ENCODE assay signal across 17 cellular contexts in genomic region chr11:96101146-96101545, GRCh38.
A peak's percentile ranks its signal among the peaks of the same experiment; 100 is the strongest.
DNase-seq lines count a peak whose midpoint lies in the region; ATAC-seq, FAIRE-seq and TF ChIP-seq lines count a peak whose summit lies in the region.
"Had no signal": no experiment of that assay in that cellular context is flagged by ENCODE, and none has a peak within 500 bp of the region (broad histone marks: within the 10 kb centered on the region; RNA-seq: fewer than 3 reads in every experiment).

No MANE protein-coding gene starts in this region.

- H3K36me3 Mint-ChIP-seq in astrocyte (ENCODE audit: low read depth, unreplicated experiment): peaks cover 2% of the 10 kb centered on the region
- peaks cover 0 to 7% (median 7%) of the 10 kb centered on the region in 3 donors for H3K36me3 Mint-ChIP-seq in CD8-positive, alpha-beta memory T cell

- H3K4me2 ChIP-seq in astrocyte (ENCODE audit: low read length): no peak overlapping the region
- H3K4me2 ChIP-seq in trophoblast cell (ENCODE audit: low read length): no peak overlapping the region

- H3K9me3 ChIP-seq in astrocyte (ENCODE audit: insufficient read depth, low read depth, low read length) (no peaks in the 10 kb centered on the region), trophoblast cell (ENCODE audit: insufficient read depth, low read depth, low read length) (no peaks in the 10 kb centered on the region), heart left ventricle (no peaks in the 10 kb centered on the region)
- H3K9me3 ChIP-seq in CD8-positive, alpha-beta memory T cell (ENCODE audit: low read length): no peaks in the 10 kb centered on the region

- H3K4me3 ChIP-seq in astrocyte (ENCODE audit: insufficient read depth, low read depth, low read length) (no peak overlapping the region), trophoblast cell (ENCODE audit: low read depth, low read length) (no peak overlapping the region), heart left ventricle (no peak overlapping the region)
- H3K4me3 ChIP-seq in CD8-positive, alpha-beta memory T cell (ENCODE audit: low read length): no peak overlapping the region
- H3K4me3 ChIP-seq: GM23248, SK-N-MC had no signal

- DNase-seq in EH (ENCODE audit: low read depth) (peak; percentile 54), astrocyte (ENCODE audit: low read depth) (no peak), kidney tubule cell (ENCODE audit: low spot score) (peak; percentile 89), trophoblast cell (peak in 1 of 2 donors; percentile 8), NCI-H226 (no peak), heart left ventricle (no peak)
- DNase-seq in CD8-positive, alpha-beta memory T cell: no peak
- DNase-seq: DMS53; GM23248; NCI-H1048; NCI-H69; NK-92 treated with Interleukin-12 subunit alpha and Interleukin-12 subunit beta, amount 100 ng/mL, for 24 hours; OCI-M1 had no signal

- no peak overlapping the region for H3K4me3 Mint-ChIP-seq in astrocyte (ENCODE audit: unreplicated experiment)
- no peak overlapping the region for H3K4me3 Mint-ChIP-seq in CD8-positive, alpha-beta memory T cell

- peaks cover 61% of the 10 kb centered on the region for H3K4me1 Mint-ChIP-seq in astrocyte (ENCODE audit: low read depth, unreplicated experiment)
- peaks cover 32 to 55% (median 44%) of the 10 kb centered on the region in 3 donors for H3K4me1 Mint-ChIP-seq in CD8-positive, alpha-beta memory T cell

- ATAC-seq in heart left ventricle (no peak), HG02840 (IDR thresholded peaks at IDR 0.05; ENCODE audit: low FRiP score, unreplicated experiment) (no peak)
- ATAC-seq: HCT116 had no signal

- no peaks in the 10 kb centered on the region for H3K36me3 ChIP-seq in astrocyte (ENCODE audit: insufficient read depth, low read length)
- H3K36me3 ChIP-seq in trophoblast cell (ENCODE audit: control insufficient read depth in 1 of 2, insufficient read depth in 2 of 2, low read length in 2 of 2): no peaks in the 10 kb centered on the region
- no peaks in the 10 kb centered on the region for H3K36me3 ChIP-seq in CD8-positive, alpha-beta memory T cell (ENCODE audit: insufficient read depth, low read length)
- H3K36me3 ChIP-seq in heart left ventricle: no peaks in the 10 kb centered on the region

- peaks cover 37% of the 10 kb centered on the region for H3K4me1 ChIP-seq in astrocyte (ENCODE audit: insufficient read depth, low read length)
- peaks cover 25 to 30% of the 10 kb centered on the region in 2 experiments for H3K4me1 ChIP-seq in trophoblast cell (ENCODE audit: control insufficient read depth in 1 of 2, insufficient read depth in 2 of 2, low read length in 2 of 2)
- peaks cover 12% of the 10 kb centered on the region for H3K4me1 ChIP-seq in CD8-positive, alpha-beta memory T cell (ENCODE audit: insufficient read depth, low read length)
- H3K4me1 ChIP-seq in heart left ventricle: peaks cover 0 to 48% (median 18%) of the 10 kb centered on the region in 12 donors

- H2AFZ ChIP-seq in astrocyte (ENCODE audit: low read depth, low read length) (no peak overlapping the region), trophoblast cell (ENCODE audit: insufficient read depth, low read length, poor library complexity) (no peak overlapping the region)
- H2AFZ ChIP-seq: GM23248 had no signal

- no peak overlapping the region for H2BK12ac ChIP-seq in trophoblast cell (ENCODE audit: low read length)

- no peak overlapping the region for H3K27ac ChIP-seq in astrocyte (ENCODE audit: low read depth, low read length)
- H3K27ac ChIP-seq in trophoblast cell (ENCODE audit: low read depth, low read length): peak overlapping the region; percentile 49
- no peak overlapping the region for H3K27ac ChIP-seq in CD8-positive, alpha-beta memory T cell (ENCODE audit: low read depth, low read length)
- H3K27ac ChIP-seq in heart left ventricle: no peak overlapping the region
- H3K27ac ChIP-seq: SK-N-MC had no signal

- H2BK120ac ChIP-seq in trophoblast cell (ENCODE audit: insufficient read depth, low read length, poor library complexity): peak overlapping the region; percentile 36

- no peaks in the 10 kb centered on the region for H3K9me3 Mint-ChIP-seq in astrocyte (ENCODE audit: unreplicated experiment)
- H3K9me3 Mint-ChIP-seq in CD8-positive, alpha-beta memory T cell: no peaks in the 10 kb centered on the region

- peak overlapping the region; percentile 36 for H3K27ac Mint-ChIP-seq in astrocyte (ENCODE audit: unreplicated experiment)
- H3K27ac Mint-ChIP-seq in CD8-positive, alpha-beta memory T cell: peak overlapping the region in 1 of 8 donors; percentile 30

- H4K8ac ChIP-seq in trophoblast cell (ENCODE audit: low read depth, low read length): peak overlapping the region; percentile 48

- H4K20me1 ChIP-seq in astrocyte (ENCODE audit: insufficient read depth, low read length): no peaks in the 10 kb centered on the region

- no peak overlapping the region for H4K12ac ChIP-seq in trophoblast cell (ENCODE audit: low read depth, low read length)

- TF ChIP-seq CTCF in astrocyte (IDR thresholded peaks at IDR 0.05; ENCODE audit: insufficient read depth, low read depth, low read length) (no peak), heart left ventricle (IDR thresholded peaks at IDR 0.05) (no peak)

- H2BK5ac ChIP-seq in trophoblast cell (ENCODE audit: low read depth, low read length, poor library complexity): peak overlapping the region; percentile 50

- FAIRE-seq in astrocyte (lab: Jason Lieb, UNC): no peak
- FAIRE-seq: GM12892 had no signal

- H3K27me3 ChIP-seq in astrocyte (ENCODE audit: insufficient read depth, low read length): no peaks in the 10 kb centered on the region
- no peaks in the 10 kb centered on the region for H3K27me3 ChIP-seq in trophoblast cell (ENCODE audit: insufficient read depth, low read length)
- no peaks in the 10 kb centered on the region for H3K27me3 ChIP-seq in CD8-positive, alpha-beta memory T cell (ENCODE audit: insufficient read depth, low read length, poor library complexity, severe bottlenecking)
- H3K27me3 ChIP-seq in heart left ventricle: no peaks in the 10 kb centered on the region

- no peak overlapping the region for H4K91ac ChIP-seq in trophoblast cell (ENCODE audit: low read depth, low read length)

- intact Hi-C loops in heart left ventricle (cut with DNase I): no loop called here

- H2AK5ac ChIP-seq in trophoblast cell (ENCODE audit: low read length): no peak overlapping the region

- WGBS in trophoblast cell (ENCODE audit: extremely low coverage, insufficient coverage, insufficient read length): no CpG with 5 or more reads among the region's 4 CpGs
- 67 to 88% (median 84%) methylated on average over 4 of the region's 4 CpGs for WGBS in heart left ventricle, 4 donors

- TF ChIP-seq POLR2A in heart left ventricle (IDR thresholded peaks at IDR 0.05): no peak

- no peaks in the 10 kb centered on the region for H3K27me3 Mint-ChIP-seq in astrocyte (ENCODE audit: low read depth, unreplicated experiment)
- no peaks in the 10 kb centered on the region for H3K27me3 Mint-ChIP-seq in CD8-positive, alpha-beta memory T cell

- H3K4ac ChIP-seq in trophoblast cell (ENCODE audit: low read depth, low read length): peak overlapping the region; percentile 43

- H3K14ac ChIP-seq in trophoblast cell (ENCODE audit: low read length): no peak overlapping the region

- CTCF ChIA-PET in CD8-positive, alpha-beta memory T cell (lab: Charles Lee): interaction anchor here (1.6 to 2.3 kb wide), 3 partner anchors 9 to 242 kb away, joined by 4 to 8 read pairs (median 4); partner anchors contain the start of gene MAML2

- H3K9ac ChIP-seq in astrocyte (ENCODE audit: low read length) (no peak overlapping the region), trophoblast cell (ENCODE audit: low read length) (no peak overlapping the region)
- H3K9ac ChIP-seq: GM23248 had no signal

- no peak overlapping the region for H3K23ac ChIP-seq in trophoblast cell (ENCODE audit: low read length)

- POLR2A ChIA-PET in CD8-positive, alpha-beta memory T cell (lab: Charles Lee): no interaction called here

- H3K79me2 ChIP-seq in astrocyte (ENCODE audit: insufficient read depth, low read length): peaks cover 43% of the 10 kb centered on the region
- H3K79me2 ChIP-seq in trophoblast cell (ENCODE audit: control insufficient read depth, insufficient read depth, low read length, poor library complexity): peaks cover 13% of the 10 kb centered on the region

- peaks cover 51% of the 10 kb centered on the region for H3K79me1 ChIP-seq in trophoblast cell (ENCODE audit: low read length)

- no peak overlapping the region for H3K18ac ChIP-seq in trophoblast cell (ENCODE audit: low read length)

Comparison
In these comparisons a context has a peak if more than half of its experiments do, and no peak if none do; other contexts are left out.
1. DNase-seq: peak in EH (single experiment) and kidney tubule cell (single experiment); none in astrocyte (single experiment), CD8-positive, alpha-beta memory T cell (0 of 5), NCI-H226 (single experiment) and heart left ventricle (0 of 5).